ENCODE assay signal across 8 cellular contexts in the genomic region with DNA sequence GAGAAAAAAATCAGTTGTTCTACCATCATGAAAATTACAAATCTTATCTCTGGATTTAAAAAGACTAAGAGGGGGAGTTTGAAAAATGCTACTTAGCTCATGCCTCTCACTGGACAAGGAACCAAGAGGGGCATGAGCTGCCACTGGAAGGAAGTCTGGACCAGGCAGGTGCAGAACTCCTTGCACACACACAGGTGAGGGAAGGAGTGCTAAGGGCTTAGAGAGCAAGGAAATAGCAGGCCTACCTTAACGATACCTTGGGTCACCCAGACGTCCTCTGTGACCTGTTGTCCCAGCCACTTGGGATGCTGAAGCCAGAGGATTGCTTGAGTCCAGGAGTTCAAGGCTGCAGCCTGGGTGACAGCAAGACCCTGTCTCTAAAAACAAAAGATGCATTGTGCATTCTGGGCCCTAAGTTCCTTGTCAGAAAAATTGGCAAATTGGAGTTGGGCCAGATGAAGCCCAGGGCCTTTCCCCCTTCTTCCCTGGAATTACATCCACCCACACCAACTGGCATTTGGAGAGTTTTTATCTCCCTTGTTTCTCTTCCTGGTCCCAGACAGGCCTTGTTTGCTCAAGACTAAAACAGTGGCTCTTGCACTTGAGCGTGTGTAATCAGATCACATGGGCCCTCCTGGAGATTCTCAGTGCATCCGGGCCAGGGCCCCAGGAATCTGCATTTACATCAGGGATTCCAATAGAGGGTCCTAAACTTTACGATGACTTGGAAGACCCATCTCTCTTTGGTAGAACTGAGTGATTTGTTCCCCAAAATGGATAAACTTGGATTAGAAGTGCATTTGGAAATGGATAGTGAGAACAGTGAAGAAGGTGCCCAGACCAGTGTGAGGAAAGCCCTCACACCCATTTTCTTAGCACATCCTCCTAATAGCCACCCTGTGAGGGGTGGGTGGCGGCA. TPM values are rescaled to one million over a fixed set of nuclear protein-coding genes. Genes with fewer than 3 reads are reported as not detected.
DNase-seq lines count a peak whose midpoint lies in the region; ATAC-seq and TF ChIP-seq lines count a peak whose summit lies in the region.

No MANE protein-coding gene starts in this region.

- peak overlapping the region; percentile 84 for H3K4me3 ChIP-seq in left ventricle myocardium inferior
- H3K4me3 ChIP-seq in esophagus squamous epithelium: peak overlapping the region; percentile 84 to 98 (median 88)

- TF ChIP-seq POLR2A in esophagus squamous epithelium (IDR thresholded peaks at IDR 0.05): no peak

- no peaks in the 10 kb centered on the region for H3K9me3 Mint-ChIP-seq in T-helper 2 cell treated with Interferon-gamma antibody and Interleukin-4, amounts not matched to agents 5 μg/mL and 100 μg/mL, for 36 hours

- H3K4me1 ChIP-seq in left ventricle myocardium inferior (peaks cover 51% of the 10 kb centered on the region), esophagus squamous epithelium (peaks cover 15 to 43% (median 24%) of the 10 kb centered on the region in 3 donors)

- no peaks in the 10 kb centered on the region for H3K27me3 Mint-ChIP-seq in T-helper 2 cell treated with Interferon-gamma antibody and Interleukin-4, amounts not matched to agents 5 μg/mL and 100 μg/mL, for 36 hours (ENCODE audit: low read depth)

- H3K27ac Mint-ChIP-seq in T-helper 2 cell treated with Interferon-gamma antibody and Interleukin-4, amounts not matched to agents 5 μg/mL and 100 μg/mL, for 36 hours: peak overlapping the region; percentile 94

- no peaks in the 10 kb centered on the region for H3K9me3 ChIP-seq in left ventricle myocardium inferior (replicated peaks)
- H3K9me3 ChIP-seq in esophagus squamous epithelium: no peaks in the 10 kb centered on the region

- H3K27ac ChIP-seq in left ventricle myocardium inferior (replicated peaks) (peak overlapping the region; percentile 100), esophagus squamous epithelium (peak overlapping the region; percentile 96 to 100 (median 98))

- no peak for ATAC-seq in Right ventricle myocardium superior (ENCODE audit: poor library complexity)

- intact Hi-C loops in left ventricle myocardium inferior (cut with micrococcal nuclease): loop anchor here (10.0 kb wide), 1 partner anchor 48 kb away; no protein-coding TSS in a partner anchor
- intact Hi-C loops in Right ventricle myocardium superior (cut with DNase I): loop anchor here (10.0 kb wide), 1 partner anchor 48 kb away; no protein-coding TSS in a partner anchor
- intact Hi-C loops in esophagus squamous epithelium (cut with DNase I): loop anchor here (2.0 kb wide), 1 partner anchor 60 kb away; no protein-coding TSS in a partner anchor

- no peak for DNase-seq in left ventricle myocardium inferior
- no peak for DNase-seq in Right ventricle myocardium superior
- no peak for DNase-seq in T-helper 2 cell treated with Interferon-gamma antibody and Interleukin-4, amounts not matched to agents 5 μg/mL and 100 μg/mL, for 36 hours (ENCODE audit: low spot score)
- no peak for DNase-seq in esophagus squamous epithelium (lab: John Stamatoyannopoulos, UW)
- peak; percentile 93 for DNase-seq in renal cortical epithelial cell (ENCODE audit: low read depth)
- no peak for DNase-seq in UCSD-AML1 (lab: John Stamatoyannopoulos, UW; ENCODE audit: unreplicated experiment)
- no peak for DNase-seq in activated CD4-positive, CD25-positive, alpha-beta regulatory T cell (lab: John Stamatoyannopoulos, UW)
- no peak for DNase-seq in stimulated activated CD4-positive, alpha-beta T cell treated with anti-CD3 and anti-CD28 coated beads, Interleukin-12 subunit alpha, Interleukin-12 subunit beta, amount 100 ng/mL, for 4 hours

- no peak for TF ChIP-seq CTCF in left ventricle myocardium inferior (IDR thresholded peaks at IDR 0.05; ENCODE audit: borderline replicate concordance)
- TF ChIP-seq CTCF in esophagus squamous epithelium (IDR thresholded peaks at IDR 0.05): no peak

- H3K36me3 ChIP-seq in left ventricle myocardium inferior: peaks cover 17% of the 10 kb centered on the region
- H3K36me3 ChIP-seq in esophagus squamous epithelium: peaks cover 0 to 23% (median 20%) of the 10 kb centered on the region in 3 donors

- H3K4me1 Mint-ChIP-seq in T-helper 2 cell treated with Interferon-gamma antibody and Interleukin-4, amounts not matched to agents 5 μg/mL and 100 μg/mL, for 36 hours (ENCODE audit: low read depth): peaks cover 48% of the 10 kb centered on the region

- WGBS in esophagus squamous epithelium, 2 donors: 44 to 61% methylated on average over 5 to 6 of the region's 6 CpGs

- H3K36me3 Mint-ChIP-seq in T-helper 2 cell treated with Interferon-gamma antibody and Interleukin-4, amounts not matched to agents 5 μg/mL and 100 μg/mL, for 36 hours (ENCODE audit: low read depth): peaks cover 30% of the 10 kb centered on the region

- no peaks in the 10 kb centered on the region for H3K27me3 ChIP-seq in left ventricle myocardium inferior (ENCODE audit: low read depth)
- H3K27me3 ChIP-seq in esophagus squamous epithelium: no peaks in the 10 kb centered on the region

- peak overlapping the region; percentile 97 for H3K4me3 Mint-ChIP-seq in T-helper 2 cell treated with Interferon-gamma antibody and Interleukin-4, amounts not matched to agents 5 μg/mL and 100 μg/mL, for 36 hours

RNA-seq across cellular contexts. Expression of gene DDIT4, which starts 3.0 kb away (rescaled TPM):
- total RNA-seq in left ventricle myocardium inferior: 66.3 TPM
- 54.8 TPM for total RNA-seq in Right ventricle myocardium superior
- total RNA-seq in esophagus squamous epithelium: 100 to 1,000 TPM in 3 of 4 donors, 10 to 100 TPM in 1; 49.4 to 384 (median 138) TPM
- 246 and 704 TPM in 2 replicates for total RNA-seq in renal cortical epithelial cell
